In the genomic region with DNA sequence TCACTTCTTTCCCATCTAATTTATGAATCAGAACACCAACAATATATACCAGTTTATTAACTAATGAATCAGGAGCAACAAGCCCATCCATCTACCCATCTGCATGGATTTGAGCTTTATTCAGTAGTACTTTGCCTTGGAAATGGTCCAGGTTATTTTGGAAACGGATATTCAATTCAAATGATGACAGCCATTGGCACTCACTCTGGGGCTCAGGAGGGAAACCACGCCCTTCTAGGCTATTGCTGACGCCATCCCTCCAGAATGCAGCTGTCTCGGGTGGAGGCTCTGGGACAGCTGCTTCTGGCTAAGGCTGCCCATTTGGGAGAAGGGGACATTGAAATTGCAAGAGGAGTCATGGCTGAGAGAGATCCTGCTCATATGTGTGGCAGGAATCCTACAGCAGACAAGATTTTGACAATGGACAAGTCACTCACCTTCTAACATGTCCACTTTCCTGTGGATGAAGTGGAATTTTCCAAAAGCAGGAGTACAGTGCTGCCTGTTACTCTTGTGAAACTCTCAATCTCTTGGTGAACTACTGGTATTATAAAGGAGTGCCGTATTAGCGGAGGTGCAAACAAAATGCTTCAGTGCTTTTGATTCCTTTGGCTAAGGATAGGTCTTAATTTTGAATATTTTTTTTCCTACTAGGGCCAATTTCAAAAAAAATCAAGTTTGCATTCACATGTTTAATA, we compare ENCODE assay signal across 8 cellular contexts. TPM values are rescaled to one million over a fixed set of nuclear protein-coding genes. Genes with fewer than 3 reads are reported as not detected.
DNase-seq lines count a peak whose midpoint lies in the region; ATAC-seq and FAIRE-seq lines count a peak whose summit lies in the region.

No MANE protein-coding gene starts in this region.

- ATAC-seq in HG03135 (IDR thresholded peaks at IDR 0.05; ENCODE audit: unreplicated experiment) (no peak), GM18909 (IDR thresholded peaks at IDR 0.05; ENCODE audit: poor library complexity, unreplicated experiment) (no peak), HG02571 (IDR thresholded peaks at IDR 0.05; ENCODE audit: unreplicated experiment) (no peak)

- FAIRE-seq in RCC 7860 (lab: Jason Lieb, UNC), result no peak

- peak; percentile 97 for DNase-seq in EH (ENCODE audit: low read depth)
- peak; percentile 55 for DNase-seq in RCC 7860 (ENCODE audit: low spot score)
- DNase-seq in fibroblast of the conjunctiva (ENCODE audit: low read depth), result peak; percentile 83
- peak; percentile 67 for DNase-seq in pulmonary artery endothelial cell (ENCODE audit: low read depth, low spot score)
- DNase-seq in OCI-M1 (lab: John Stamatoyannopoulos, UW), result no peak

RNA-seq across cellular contexts. Expression of a gene that starts 29.3 kb away (rescaled TPM):
- total RNA-seq in pulmonary artery endothelial cell, result 41.5 and 47.0 TPM in 2 replicates
